ENCODE assay signal across 28 cellular contexts in the genomic region with DNA sequence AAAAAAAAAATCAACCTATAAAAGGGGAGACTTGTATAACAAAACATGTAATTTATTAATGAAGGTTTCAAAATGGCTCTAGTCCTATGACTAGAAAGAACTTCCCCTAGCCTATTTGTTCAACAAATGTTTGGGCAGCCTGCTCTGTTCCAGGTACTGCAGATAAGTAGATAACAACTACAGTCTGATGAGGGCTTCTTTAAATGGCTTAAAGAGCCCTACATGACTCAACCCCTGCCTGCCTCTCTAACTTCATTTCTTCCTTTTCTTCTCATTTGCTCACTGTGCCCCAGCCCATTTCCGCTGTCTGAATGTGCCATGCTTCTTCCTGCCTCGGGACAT. TPM values are rescaled to one million over a fixed set of nuclear protein-coding genes. Genes with fewer than 3 reads are reported as not detected.
A peak's percentile ranks its signal among the peaks of the same experiment; 100 is the strongest.
DNase-seq lines count a peak whose midpoint lies in the region; ATAC-seq, FAIRE-seq and TF ChIP-seq lines count a peak whose summit lies in the region.
"Had no signal": no experiment of that assay in that cellular context is flagged by ENCODE, and none has a peak within 500 bp of the region (broad histone marks: within the 10 kb centered on the region; RNA-seq: fewer than 3 reads in every experiment).

No MANE protein-coding gene starts in this region.

- H3K79me2 ChIP-seq in keratinocyte (ENCODE audit: control insufficient read depth, insufficient read depth, low read length), result no peaks in the 10 kb centered on the region

- H3K4me3 ChIP-seq in keratinocyte (ENCODE audit: control insufficient read depth in 2 of 3, extremely low read depth in 1 of 3, insufficient read depth in 2 of 3, low read depth in 1 of 3, low read length in 3 of 3), result no peak overlapping the region
- H3K4me3 ChIP-seq: BLaER1, esophagus squamous epithelium, upper lobe of left lung had no signal

- H2AFZ ChIP-seq in keratinocyte (ENCODE audit: control insufficient read depth, low read length), result no peak overlapping the region

- no peaks in the 10 kb centered on the region for H3K9me3 ChIP-seq in keratinocyte (ENCODE audit: control insufficient read depth, low read depth, low read length)
- H3K9me3 ChIP-seq: BLaER1, esophagus squamous epithelium, upper lobe of left lung had no signal

- peak overlapping the region; percentile 34 for H3K9ac ChIP-seq in keratinocyte (ENCODE audit: control insufficient read depth, extremely low read depth, insufficient read depth, low read length)
- H3K9ac ChIP-seq: BLaER1 had no signal

- peak overlapping the region; percentile 54 for H3K4me2 ChIP-seq in keratinocyte (ENCODE audit: control insufficient read depth, extremely low read depth, insufficient read depth, low read depth, low read length)
- H3K4me2 ChIP-seq: BLaER1 had no signal

- TF ChIP-seq CTCF in 22Rv1 (IDR thresholded peaks at IDR 0.05), result no peak
- TF ChIP-seq CTCF in VCaP (conservative IDR thresholded peaks at IDR 0.05), result no peak
- TF ChIP-seq CTCF in keratinocyte (optimal IDR thresholded peaks at IDR 0.05 in 1 of 3, IDR thresholded peaks at IDR 0.05 in 1 of 3, conservative IDR thresholded peaks at IDR 0.05 in 1 of 3; ENCODE audit: extremely low read depth in 1 of 3, insufficient read depth in 2 of 3, low read length in 3 of 3), result no peak

- DNase-seq in HTR-8/SVneo (ENCODE audit: insufficient read length, low spot score) (no peak), keratinocyte (ENCODE audit: low read depth, low spot score) (peak; percentile 32), frontal cortex (ENCODE audit: low spot score in 2 of 2) (no peak), OCI-M2 (lab: John Stamatoyannopoulos, UW; ENCODE audit: unreplicated experiment) (no peak)
- DNase-seq in activated CD4-positive, alpha-beta T cell treated with anti-CD3 and anti-CD28 coated beads, Interleukin-2, amount 50 U/mL, for 48 hours, result no peak
- DNase-seq: activated CD4-positive, alpha-beta T cell treated with anti-CD3 and anti-CD28 coated beads for 4 hours; activated CD8-positive, alpha-beta memory T cell treated with anti-CD3 and anti-CD28 coated beads, Interleukin-2, amount 10 ng/mL, durations not matched to agents 7 days and 5 days; COR-L47; DMS79; effector CD8-positive, alpha-beta T cell; esophagus squamous epithelium; GOT3; KBM-7; mesendoderm; NCI-H1048; NCI-H2029; NCI-H345; NCI-H82; retina; SHP77 treated with DMSO at 0.1 percent for 48 hours; stimulated activated CD4-positive, alpha-beta T cell treated with anti-CD3 and anti-CD28 coated beads, Interleukin-12 subunit alpha, Interleukin-12 subunit beta, amount 100 ng/mL, for 4 hours; upper lobe of left lung had no signal

- peak; percentile 20 for FAIRE-seq in HTR-8/SVneo (lab: Jason Lieb, UNC)
- peak; percentile 71 for FAIRE-seq in keratinocyte (lab: Jason Lieb, UNC)
- no peak for FAIRE-seq in frontal cortex (lab: Jason Lieb, UNC)
- FAIRE-seq: GM12891, TTC549 had no signal

- H3K36me3 ChIP-seq in keratinocyte (ENCODE audit: control insufficient read depth in 2 of 2, extremely low read depth in 1 of 2, insufficient read depth in 2 of 2, low read length in 2 of 2), result no peaks in the 10 kb centered on the region

- ATAC-seq in HG03520 (IDR thresholded peaks at IDR 0.05; ENCODE audit: unreplicated experiment), result no peak
- ATAC-seq: activated CD8-positive, alpha-beta memory T cell treated with anti-CD3 and anti-CD28 coated beads, Interleukin-2, amount 10 ng/mL, durations not matched to agents 7 days and 5 days had no signal

- H3K27me3 ChIP-seq in keratinocyte (ENCODE audit: control insufficient read depth, extremely low read depth, insufficient read depth, low read length), result no peaks in the 10 kb centered on the region
- H3K27me3 ChIP-seq: BLaER1, esophagus squamous epithelium, upper lobe of left lung had no signal

- peaks cover 8% of the 10 kb centered on the region for H3K4me1 ChIP-seq in keratinocyte (ENCODE audit: control insufficient read depth, extremely low read depth, insufficient read depth, low read length)
- H3K4me1 ChIP-seq: BLaER1, esophagus squamous epithelium, upper lobe of left lung had no signal

- H3K27ac ChIP-seq in 22Rv1 (0 out of 2 replicates have a peak overlapping the region, but pooled peaks have one; percentile 13), VCaP (peak overlapping the region; percentile 52), keratinocyte (ENCODE audit: control insufficient read depth, insufficient read depth, low read length) (peak overlapping the region; percentile 77)
- H3K27ac ChIP-seq: BLaER1, esophagus squamous epithelium, upper lobe of left lung had no signal

- no peaks in the 10 kb centered on the region for H3K9me1 ChIP-seq in keratinocyte (ENCODE audit: control insufficient read depth, extremely low read depth, insufficient read depth, low read length)

- H4K20me1 ChIP-seq in keratinocyte (ENCODE audit: control insufficient read depth, extremely low read depth, insufficient read depth, low read length), result no peaks in the 10 kb centered on the region
- H4K20me1 ChIP-seq: BLaER1 had no signal

- dilution Hi-C loops in keratinocyte (cut with MboI; ENCODE audit: extremely low pct_ligation_motif_present, low sequenced_read_pairs), result no loop called here

RNA-seq across cellular contexts. Expression of a gene that starts 21.5 kb away (rescaled TPM):
- 6.4 to 9.0 TPM (median 8.0 TPM) in 3 replicates for polyA plus RNA-seq in keratinocyte
- 4.8 TPM for polyA plus RNA-seq in keratinocyte (2011; ENCODE audit: low read depth)
- 6.8 and 10.4 TPM in 2 replicates for polyA plus RNA-seq in keratinocyte (2011; cell fraction: cytosol; rRNA removed)
- polyA plus RNA-seq in keratinocyte (2011; cell fraction: nucleus; rRNA removed), result 6.9 and 7.4 TPM in 2 replicates
- polyA plus RNA-seq in keratinocyte (2012; ENCODE audit: low replicate concordance), result 5.0 and 5.6 TPM in 2 replicates
- 5.1 to 11.8 TPM (median 11.7 TPM) in 3 replicates for polyA minus RNA-seq in keratinocyte
- 7.9 TPM for polyA minus RNA-seq in keratinocyte (2011; cell fraction: cytosol; rRNA and poly(A)+ RNA removed)
- polyA minus RNA-seq in keratinocyte (2011; cell fraction: nucleus; rRNA and poly(A)+ RNA removed), result 2.4 and 5.2 TPM in 2 replicates
- 35.1 TPM for total RNA-seq in frontal cortex

RNA-seq across cellular contexts. Expression of a gene that starts 22.0 kb away (rescaled TPM):
- polyA plus RNA-seq in keratinocyte, result 4.9 to 6.8 TPM (median 5.7 TPM) in 3 replicates
- polyA plus RNA-seq in keratinocyte (2011; ENCODE audit: low read depth), result 4.4 TPM
- 4.7 and 6.9 TPM in 2 replicates for polyA plus RNA-seq in keratinocyte (2011; cell fraction: cytosol; rRNA removed)
- polyA plus RNA-seq in keratinocyte (2011; cell fraction: nucleus; rRNA removed), result 5.0 and 5.3 TPM in 2 replicates
- 4.0 and 4.9 TPM in 2 replicates for polyA plus RNA-seq in keratinocyte (2012; ENCODE audit: low replicate concordance)
- 3.5 to 4.2 TPM (median 3.8 TPM) in 3 replicates for polyA minus RNA-seq in keratinocyte
- 4.0 TPM for polyA minus RNA-seq in keratinocyte (2011; cell fraction: cytosol; rRNA and poly(A)+ RNA removed)
- 2.2 and 5.3 TPM in 2 replicates for polyA minus RNA-seq in keratinocyte (2011; cell fraction: nucleus; rRNA and poly(A)+ RNA removed)
- total RNA-seq in frontal cortex, result 18.3 TPM

RNA-seq across cellular contexts. Expression of a gene that starts 43.6 kb away (rescaled TPM):
- polyA plus RNA-seq in keratinocyte, result 1.9 to 3.0 TPM (median 2.7 TPM) in 3 replicates
- polyA plus RNA-seq in keratinocyte (2011; ENCODE audit: low read depth), result 3.2 TPM
- polyA plus RNA-seq in keratinocyte (2011; cell fraction: cytosol; rRNA removed), result 2.1 and 2.8 TPM in 2 replicates
- polyA plus RNA-seq in keratinocyte (2011; cell fraction: nucleus; rRNA removed), result 3.2 and 3.6 TPM in 2 replicates
- 1.3 and 3.4 TPM in 2 replicates for polyA plus RNA-seq in keratinocyte (2012; ENCODE audit: low replicate concordance)
- polyA minus RNA-seq in keratinocyte, result 0.26 to 1.4 TPM in 2 of 3 replicates, not detected in the other
- polyA minus RNA-seq in keratinocyte (2011; cell fraction: cytosol; rRNA and poly(A)+ RNA removed), result 4.0 TPM
- polyA minus RNA-seq in keratinocyte (2011; cell fraction: nucleus; rRNA and poly(A)+ RNA removed), result 1.3 and 1.9 TPM in 2 replicates
- 9.0 TPM for total RNA-seq in frontal cortex

RNA-seq across cellular contexts. Expression of a gene that starts 43.7 kb away (rescaled TPM):
- polyA plus RNA-seq in keratinocyte, result 8.7 to 10.5 TPM (median 10.4 TPM) in 3 replicates
- 4.4 TPM for polyA plus RNA-seq in keratinocyte (2011; ENCODE audit: low read depth)
- 8.7 and 14.3 TPM in 2 replicates for polyA plus RNA-seq in keratinocyte (2011; cell fraction: cytosol; rRNA removed)
- polyA plus RNA-seq in keratinocyte (2011; cell fraction: nucleus; rRNA removed), result 15.5 and 16.9 TPM in 2 replicates
- 6.0 and 7.9 TPM in 2 replicates for polyA plus RNA-seq in keratinocyte (2012; ENCODE audit: low replicate concordance)
- polyA minus RNA-seq in keratinocyte, result 5.6 to 13.6 TPM (median 8.6 TPM) in 3 replicates
- 9.0 TPM for polyA minus RNA-seq in keratinocyte (2011; cell fraction: cytosol; rRNA and poly(A)+ RNA removed)
- 7.9 and 12.8 TPM in 2 replicates for polyA minus RNA-seq in keratinocyte (2011; cell fraction: nucleus; rRNA and poly(A)+ RNA removed)
- total RNA-seq in frontal cortex, result 4.9 TPM

Comparison
In these comparisons a context has a peak if more than half of its experiments do, and no peak if none do; other contexts are left out.
1. H3K27ac ChIP-seq: peak in every context shown above with its lines; median percentile 77 in keratinocyte; 52 in VCaP; 13 in 22Rv1.